ENCODE assay signal across 8 cellular contexts in the genomic region with DNA sequence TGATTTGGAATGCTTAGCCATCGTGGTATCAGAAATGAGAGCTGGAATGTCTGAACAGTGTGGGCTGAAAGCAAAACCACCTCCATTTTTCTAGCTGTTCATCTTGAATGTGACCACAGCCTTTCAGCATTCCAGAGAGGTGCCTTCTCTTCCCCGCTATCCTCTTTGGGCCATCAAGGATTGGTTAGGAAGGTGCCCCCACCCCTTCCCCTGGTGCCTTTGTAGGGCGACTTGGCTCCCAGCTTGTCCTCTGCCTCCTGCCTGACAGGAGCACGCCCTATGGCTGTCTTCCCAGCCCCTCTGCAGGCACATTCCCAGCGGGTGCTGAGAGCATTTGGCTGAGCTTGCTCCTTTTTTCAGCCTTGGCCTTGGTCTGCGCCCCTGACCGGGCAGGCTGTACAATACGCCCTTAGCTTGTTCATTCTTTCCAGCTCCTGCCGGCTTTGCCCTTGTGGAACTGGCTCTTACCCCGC.
DNase-seq lines count a peak whose midpoint lies in the region; ATAC-seq and TF ChIP-seq lines count a peak whose summit lies in the region.

No MANE protein-coding gene starts in this region.

- H3K4me3 ChIP-seq in Panc1 (ENCODE audit: low read depth in 2 of 2, low read length in 2 of 2) (no peak overlapping the region), muscle layer of colon (ENCODE audit: low read depth in 1 of 2, low read length in 2 of 2) (peak overlapping the region in 1 of 2 donors; percentile 35)

- H3K27me3 Mint-ChIP-seq in type B pancreatic cell = no peaks in the 10 kb centered on the region

- peaks cover 8% of the 10 kb centered on the region; the same call in 1 of the 2 replicates for H3K27me3 ChIP-seq in Panc1 (ENCODE audit: control insufficient read depth, insufficient read depth, low read length)
- H3K27me3 ChIP-seq in muscle layer of colon (ENCODE audit: control insufficient read depth in 1 of 2, insufficient read depth in 2 of 2, low read length in 2 of 2) = no peaks in the 10 kb centered on the region

- ATAC-seq in Panc1 (peak; percentile 59; the same call in 1 of the 2 replicates), HG03439 (IDR thresholded peaks at IDR 0.05; ENCODE audit: unreplicated experiment) (no peak), GM18870 (IDR thresholded peaks at IDR 0.05; ENCODE audit: unreplicated experiment) (no peak)

- DNase-seq in Panc1 (ENCODE audit: low read depth, low spot score) (no peak), fibroblast of the conjunctiva (ENCODE audit: low read depth) (peak; percentile 39), type B pancreatic cell (ENCODE audit: extremely low spot score, unreplicated experiment) (no peak), DMS79 (lab: John Stamatoyannopoulos, UW) (no peak)
- no peak for DNase-seq in stimulated activated CD4-positive, alpha-beta T cell treated with anti-CD3 and anti-CD28 coated beads, Interleukin-2, amount 100 ng/mL, for 48 hours

- no peaks in the 10 kb centered on the region for H3K36me3 Mint-ChIP-seq in type B pancreatic cell

- peaks cover 5% of the 10 kb centered on the region for H3K9me3 Mint-ChIP-seq in type B pancreatic cell

- CTCF ChIA-PET in Panc1 (lab: Charles Lee) = interaction anchor here (0.5 kb wide), 1 partner anchor 1094 kb away, joined by 3 read pairs; no protein-coding TSS in a partner anchor

- in situ Hi-C loops in Panc1 (cut with HindIII; ENCODE audit: low pct_unique_long_range_greater_than_20kb, low sequenced_read_pairs) = no loop called here

- BruUV-seq in Panc1 (replicated peaks; lab: Mats Ljungman, UMichigan) = no TSS peak

- H3K36me3 ChIP-seq in Panc1 (ENCODE audit: control insufficient read depth, insufficient read depth, low read length) = no peaks in the 10 kb centered on the region
- no peaks in the 10 kb centered on the region for H3K36me3 ChIP-seq in muscle layer of colon (ENCODE audit: insufficient read depth, low read length)

- POLR2A ChIA-PET in Panc1 (lab: Charles Lee) = no interaction called here

- peaks cover 69% of the 10 kb centered on the region for H3K4me1 Mint-ChIP-seq in type B pancreatic cell (ENCODE audit: unreplicated experiment)

- H3K27ac ChIP-seq in Panc1 (ENCODE audit: low read length) (no peak overlapping the region), muscle layer of colon (ENCODE audit: low read depth, low read length) (peak overlapping the region; percentile 62)

- H3K4me3 Mint-ChIP-seq in type B pancreatic cell = no peak overlapping the region

- H3K9ac ChIP-seq in muscle layer of colon (ENCODE audit: low read length) = peak overlapping the region; percentile 40

- H3K4me1 ChIP-seq in Panc1 (ENCODE audit: control insufficient read depth, insufficient read depth, low read length) (no peaks in the 10 kb centered on the region), muscle layer of colon (ENCODE audit: insufficient read depth, low read length) (peaks cover 52% of the 10 kb centered on the region)

- intact Hi-C loops in Panc1 (cut with micrococcal nuclease; ENCODE audit: unreplicated experiment) = no loop called here

- TF ChIP-seq CTCF in Panc1 (IDR thresholded peaks at IDR 0.05) = no peak
- TF ChIP-seq CTCF in type B pancreatic cell (conservative IDR thresholded peaks at IDR 0.05) = no peak

- peak overlapping the region; percentile 1 for H3K27ac Mint-ChIP-seq in type B pancreatic cell

- H3K9me3 ChIP-seq in Panc1 (ENCODE audit: control insufficient read depth, insufficient read depth, low read depth, low read length) = no peaks in the 10 kb centered on the region
- H3K9me3 ChIP-seq in muscle layer of colon (ENCODE audit: low read length) = no peaks in the 10 kb centered on the region
